9 cellular contexts compared by ENCODE assay signal in genomic region chr4:133320576-133321170, GRCh38.
DNase-seq lines count a peak whose midpoint lies in the region; ATAC-seq and TF ChIP-seq lines count a peak whose summit lies in the region.
"Had no signal": no experiment of that assay in that cellular context is flagged by ENCODE, and none has a peak within 500 bp of the region (broad histone marks: within the 10 kb centered on the region; RNA-seq: fewer than 3 reads in every experiment).

No MANE protein-coding gene starts in this region.

- no peaks in the 10 kb centered on the region for H3K9me3 ChIP-seq in transverse colon

- intact Hi-C loops in transverse colon (cut with DNase I; ENCODE audit: low total_unique reads): no loop called here

- H3K27ac ChIP-seq in transverse colon: no peak overlapping the region

- H3K4me1 ChIP-seq in transverse colon: no peaks in the 10 kb centered on the region

- H3K4me3 ChIP-seq in foreskin fibroblast (ENCODE audit: low read depth in 1 of 2, low read length in 2 of 2): no peak overlapping the region
- H3K4me3 ChIP-seq in transverse colon: no peak overlapping the region

- TF ChIP-seq CTCF in foreskin fibroblast (IDR thresholded peaks at IDR 0.05; ENCODE audit: low read depth, low read length) (peak; percentile 58), transverse colon (IDR thresholded peaks at IDR 0.05) (peak in 4 of 5 experiments; percentile 19 to 42 (median 26))

- no peaks in the 10 kb centered on the region for H3K36me3 ChIP-seq in transverse colon

- no peak for TF ChIP-seq POLR2A in transverse colon (IDR thresholded peaks at IDR 0.05)

- in situ Hi-C loops in transverse colon (cut with MboI; ENCODE audit: low pct_ligation_motif_present in 1 of 4, low pct_unique_long_range_greater_than_20kb in 1 of 4, low sequenced_read_pairs in 3 of 4): no loop called here

- DNase-seq in D341Med (ENCODE audit: low spot score): peak; percentile 63
- peak; percentile 72 for DNase-seq in RKO (ENCODE audit: low spot score)
- DNase-seq in foreskin fibroblast: peak in 1 of 2 donors; percentile 2
- DNase-seq in transverse colon: no peak
- DNase-seq in activated effector memory CD4-positive, alpha-beta T cell treated with anti-CD3 and anti-CD28 coated beads, Interleukin-2, amount 50 U/mL, for 16 hours: no peak
- no peak for DNase-seq in NCI-H2029 treated with DMSO at 0.1 percent for 48 hours (lab: John Stamatoyannopoulos, UW)
- DNase-seq: naive B cell had no signal

- ATAC-seq in GM19395 (IDR thresholded peaks at IDR 0.05; ENCODE audit: unreplicated experiment): peak; percentile 72
- peak; percentile 81 for ATAC-seq in HG03460 (IDR thresholded peaks at IDR 0.05; ENCODE audit: unreplicated experiment)

- H3K27me3 ChIP-seq in transverse colon: no peaks in the 10 kb centered on the region

- 12 to 13% methylated on average over 2 of the region's 2 CpGs for WGBS in transverse colon (ENCODE audit: low coverage in 1 of 2), 2 donors

- TF ChIP-seq EP300 in transverse colon (IDR thresholded peaks at IDR 0.05; ENCODE audit: low read depth): no peak

Comparison
In these comparisons a context has a peak if more than half of its experiments do, and no peak if none do; other contexts are left out.
1. DNase-seq: peak in D341Med (single experiment) and RKO (single experiment); none in transverse colon (single experiment), activated effector memory CD4-positive, alpha-beta T cell treated with anti-CD3 and anti-CD28 coated beads, Interleukin-2, amount 50 U/mL, for 16 hours (single experiment) and NCI-H2029 treated with DMSO at 0.1 percent for 48 hours (single experiment).